ENCODE assay signal across 2 cellular contexts in genomic region chr6:146209942-146210341, GRCh38.
TF ChIP-seq lines count a peak whose summit lies in the region.

No MANE protein-coding gene starts in this region.

TF ChIP-seq in GM23338, 12 proteins besides CTCF, POLR2A, EP300 and RAD21:
- TF ChIP-seq EZH2phosphoT487 (IDR thresholded peaks at IDR 0.05; ENCODE audit: unreplicated experiment) (no peak), ETS1 (IDR thresholded peaks at IDR 0.05) (no peak), EZH2 (IDR thresholded peaks at IDR 0.05; ENCODE audit: low read depth, unreplicated experiment) (no peak), ZNF114 (CRISPR knock-in tag; IDR thresholded peaks at IDR 0.05) (no peak), STAT1 (IDR thresholded peaks at IDR 0.05; ENCODE audit: unreplicated experiment) (no peak), ZNF331 (CRISPR knock-in tag; IDR thresholded peaks at IDR 0.05; ENCODE audit: low read depth) (no peak), ZNF462 (CRISPR knock-in tag; IDR thresholded peaks at IDR 0.05) (no peak), POLR2AphosphoS5 (IDR thresholded peaks at IDR 0.05; ENCODE audit: low read depth) (no peak), NANOG (IDR thresholded peaks at IDR 0.05; ENCODE audit: borderline replicate concordance) (no peak), CREB1 (CRISPR knock-in tag; IDR thresholded peaks at IDR 0.05; ENCODE audit: low read depth) (no peak), JUNB (IDR thresholded peaks at IDR 0.05; ENCODE audit: unreplicated experiment) (no peak), REST (IDR thresholded peaks at IDR 0.05; ENCODE audit: unreplicated experiment) (no peak)

TF ChIP-seq in H1, 55 proteins besides CTCF, POLR2A, EP300 and RAD21:
- TF ChIP-seq GABPA (IDR thresholded peaks at IDR 0.05; ENCODE audit: borderline replicate concordance, insufficient read depth, low read length) (no peak), SIRT6 (IDR thresholded peaks at IDR 0.05; ENCODE audit: low read length) (no peak), ATF2 (IDR thresholded peaks at IDR 0.05; ENCODE audit: low read length) (no peak), CEBPB (IDR thresholded peaks at IDR 0.05; ENCODE audit: low read depth, low read length) (no peak), SIX5 (IDR thresholded peaks at IDR 0.05; ENCODE audit: low read depth, low read length) (no peak), MAFK (IDR thresholded peaks at IDR 0.05; ENCODE audit: low read depth, low read length) (no peak), HDAC6 (IDR thresholded peaks at IDR 0.05; ENCODE audit: low read depth, low read length) (no peak), ASH2L (IDR thresholded peaks at IDR 0.05; ENCODE audit: low read length) (no peak), RFX5 (IDR thresholded peaks at IDR 0.05; ENCODE audit: borderline replicate concordance, low read depth, low read length) (no peak)
